In genomic region chr11:74282863-74283484, GRCh38 we compare ENCODE assay signal across 25 cellular contexts. TPM values are rescaled to one million over a fixed set of nuclear protein-coding genes. Genes with fewer than 3 reads are reported as not detected.
DNase-seq lines count a peak whose midpoint lies in the region; ATAC-seq lines count a peak whose summit lies in the region.
"Had no signal": no experiment of that assay in that cellular context is flagged by ENCODE, and none has a peak within 500 bp of the region (broad histone marks: within the 10 kb centered on the region; RNA-seq: fewer than 3 reads in every experiment).

No MANE protein-coding gene starts in this region.

- no peaks in the 10 kb centered on the region for H3K36me3 ChIP-seq in GM23248 (ENCODE audit: low read depth)
- H3K36me3 ChIP-seq: breast epithelium, heart left ventricle, prostate gland had no signal

- no peak for DNase-seq in activated CD4-positive, alpha-beta T cell treated with anti-CD3 and anti-CD28 coated beads for 36 hours
- DNase-seq in activated CD4-positive, alpha-beta T cell treated with anti-CD3 and anti-CD28 coated beads for 4 hours = no peak
- DNase-seq in GM23248 (peak; percentile 54), RPMI7951 (ENCODE audit: low read depth) (peak; percentile 46), left kidney (ENCODE audit: low read depth, low spot score) (peak; percentile 22), posterior vena cava (ENCODE audit: low spot score) (no peak)
- DNase-seq: activated CD4-positive, alpha-beta T cell treated with anti-CD3 and anti-CD28 coated beads for 48 hours; activated naive CD8-positive, alpha-beta T cell treated with anti-CD3 and anti-CD28 coated beads for 36 hours; activated T-cell treated with anti-CD3 and anti-CD28 coated beads, Interleukin-2, amount 50 U/mL, for 1 hour; CD8-positive, alpha-beta memory T cell; dorsolateral prefrontal cortex; erythroblast; heart left ventricle; MV-4-11; NCI-H345; stimulated activated CD4-positive, alpha-beta T cell treated with anti-CD3 and anti-CD28 coated beads, Interleukin-4, amount 100 ng/mL, for 4 hours; stimulated activated CD8-positive, alpha-beta memory T cell treated with anti-CD3 and anti-CD28 coated beads, Interleukin-4, amount 100 ng/mL, for 48 hours; T1000 had no signal

- no peak overlapping the region for H3K9ac ChIP-seq in GM23248

- WGBS in GM23248 (ENCODE audit: low coverage in 1 of 2, low lambda C conversion rate in 2 of 2, missing lambda C conversion rate in 2 of 2), 2 experiments = 54 to 61% methylated on average over 5 of the region's 5 CpGs

- H2AFZ ChIP-seq in GM23248 = no peak overlapping the region

- H3K4me2 ChIP-seq in GM23248 (ENCODE audit: unreplicated experiment) = no peak overlapping the region
- H3K4me2 ChIP-seq: smooth muscle cell had no signal

- H3K4me3 Mint-ChIP-seq in activated CD4-positive, alpha-beta T cell treated with anti-CD3 and anti-CD28 coated beads for 36 hours = no peak overlapping the region
- H3K4me3 Mint-ChIP-seq: activated naive CD8-positive, alpha-beta T cell treated with anti-CD3 and anti-CD28 coated beads for 36 hours; CD8-positive, alpha-beta memory T cell; nephron had no signal

- H3K4me3 ChIP-seq in GM23248 = no peak overlapping the region
- H3K4me3 ChIP-seq: breast epithelium, dorsolateral prefrontal cortex, heart left ventricle, prostate gland, smooth muscle cell had no signal

- H3K79me2 ChIP-seq in GM23248 (ENCODE audit: insufficient read depth) = no peaks in the 10 kb centered on the region

- POLR2A ChIA-PET in activated CD4-positive, alpha-beta T cell treated with anti-CD3 and anti-CD28 coated beads for 36 hours (lab: Charles Lee) = no interaction called here

- peaks cover 1% of the 10 kb centered on the region for H3K4me1 Mint-ChIP-seq in activated CD4-positive, alpha-beta T cell treated with anti-CD3 and anti-CD28 coated beads for 36 hours
- H3K4me1 Mint-ChIP-seq: activated naive CD8-positive, alpha-beta T cell treated with anti-CD3 and anti-CD28 coated beads for 36 hours; CD8-positive, alpha-beta memory T cell had no signal

- H3F3A ChIP-seq in GM23248 (ENCODE audit: insufficient read depth) = peaks cover 45% of the 10 kb centered on the region

- in situ Hi-C loops in GM23248 (cut with MboI) = no loop called here

- no peaks in the 10 kb centered on the region for H3K9me3 Mint-ChIP-seq in activated CD4-positive, alpha-beta T cell treated with anti-CD3 and anti-CD28 coated beads for 36 hours (ENCODE audit: low read depth)
- H3K9me3 Mint-ChIP-seq: activated naive CD8-positive, alpha-beta T cell treated with anti-CD3 and anti-CD28 coated beads for 36 hours; CD8-positive, alpha-beta memory T cell; nephron had no signal

- intact Hi-C loops in activated CD4-positive, alpha-beta T cell treated with anti-CD3 and anti-CD28 coated beads for 36 hours (cut with DNase I, micrococcal nuclease) = no loop called here
- intact Hi-C loops in posterior vena cava (cut with DNase I) = no loop called here

- no peaks in the 10 kb centered on the region for H4K20me1 ChIP-seq in GM23248 (ENCODE audit: insufficient read depth)

- peak overlapping the region; percentile 14; the same call in 1 of the 2 replicates for H3K27ac ChIP-seq in GM23248
- H3K27ac ChIP-seq: breast epithelium, dorsolateral prefrontal cortex, heart left ventricle, prostate gland had no signal

- CTCF ChIA-PET in activated CD4-positive, alpha-beta T cell treated with anti-CD3 and anti-CD28 coated beads for 36 hours (lab: Charles Lee) = interaction anchor here (0.6 to 0.7 kb wide), 3 partner anchors 31 to 1519 kb away, joined by 3 to 4 read pairs (median 3); no protein-coding TSS in a partner anchor

- no peaks in the 10 kb centered on the region for H3K9me2 ChIP-seq in GM23248 (ENCODE audit: insufficient read depth)

- no peaks in the 10 kb centered on the region for H3K27me3 ChIP-seq in GM23248 (replicated peaks; ENCODE audit: insufficient read depth)
- H3K27me3 ChIP-seq: breast epithelium, dorsolateral prefrontal cortex, heart left ventricle had no signal

- H3K4me1 ChIP-seq in GM23248 (ENCODE audit: insufficient read depth) = peaks cover 34% of the 10 kb centered on the region
- H3K4me1 ChIP-seq: breast epithelium had no signal

- no peaks in the 10 kb centered on the region for H3K36me3 Mint-ChIP-seq in activated CD4-positive, alpha-beta T cell treated with anti-CD3 and anti-CD28 coated beads for 36 hours (ENCODE audit: low read depth)
- H3K36me3 Mint-ChIP-seq: activated naive CD8-positive, alpha-beta T cell treated with anti-CD3 and anti-CD28 coated beads for 36 hours; CD8-positive, alpha-beta memory T cell had no signal

- H3K27ac Mint-ChIP-seq in activated CD4-positive, alpha-beta T cell treated with anti-CD3 and anti-CD28 coated beads for 36 hours = no peak overlapping the region
- H3K27ac Mint-ChIP-seq: activated naive CD8-positive, alpha-beta T cell treated with anti-CD3 and anti-CD28 coated beads for 36 hours; CD8-positive, alpha-beta memory T cell; nephron had no signal

- H3K9me3 ChIP-seq in GM23248 (ENCODE audit: low read depth) = no peaks in the 10 kb centered on the region
- H3K9me3 ChIP-seq: breast epithelium, heart left ventricle, prostate gland had no signal

- ATAC-seq in activated CD4-positive, alpha-beta T cell treated with anti-CD3 and anti-CD28 coated beads for 36 hours = peak; percentile 44
- ATAC-seq in HG03139 (IDR thresholded peaks at IDR 0.05; ENCODE audit: unreplicated experiment) (no peak), GM21717 (IDR thresholded peaks at IDR 0.05; ENCODE audit: unreplicated experiment) (no peak)
- ATAC-seq: heart left ventricle had no signal

- H3K27me3 Mint-ChIP-seq in activated CD4-positive, alpha-beta T cell treated with anti-CD3 and anti-CD28 coated beads for 36 hours = no peaks in the 10 kb centered on the region
- H3K27me3 Mint-ChIP-seq: activated naive CD8-positive, alpha-beta T cell treated with anti-CD3 and anti-CD28 coated beads for 36 hours had no signal

RNA-seq across cellular contexts. Expression of gene P4HA3, which starts 28.5 kb away (rescaled TPM):
- total RNA-seq in activated CD4-positive, alpha-beta T cell treated with anti-CD3 and anti-CD28 coated beads for 36 hours = not detected
- 24.3 and 26.4 TPM in 2 replicates for total RNA-seq in GM23248 (2014; rRNA removed; shearing (Covaris generic))
- 30.6 and 34.8 TPM in 2 replicates for polyA plus RNA-seq in GM23248 (2016; fragmentation: Nextera tagmentation; extraction: Ambion mirVana)
- total RNA-seq in RPMI7951 (2014; rRNA removed; shearing (Covaris generic)) = 5.2 and 7.7 TPM in 2 replicates
- 1 to 10 TPM; 3.3 to 5.6 TPM for total RNA-seq in posterior vena cava
- total RNA-seq: activated naive CD8-positive, alpha-beta T cell treated with anti-CD3 and anti-CD28 coated beads for 36 hours; CD8-positive, alpha-beta memory T cell; OCI-LY7 had no signal
- polyA plus RNA-seq: CD8-positive, alpha-beta memory T cell had no signal

Comparison
In these comparisons a context has a peak if more than half of its experiments do, and no peak if none do; other contexts are left out.
1. DNase-seq: peak in GM23248 (single experiment), RPMI7951 (single experiment) and left kidney (single experiment); none in activated CD4-positive, alpha-beta T cell treated with anti-CD3 and anti-CD28 coated beads for 36 hours (single experiment), activated CD4-positive, alpha-beta T cell treated with anti-CD3 and anti-CD28 coated beads for 4 hours (0 of 2) and posterior vena cava (single experiment).